ENCODE assay signal across 8 cellular contexts in genomic region chr3:123066896-123067688, GRCh38. TPM values are rescaled to one million over a fixed set of nuclear protein-coding genes. Genes with fewer than 3 reads are reported as not detected.
A peak's percentile ranks its signal among the peaks of the same experiment; 100 is the strongest.
DNase-seq lines count a peak whose midpoint lies in the region; ATAC-seq and TF ChIP-seq lines count a peak whose summit lies in the region.

TSS of gene PDIA5 (plus strand) at chr3:123067025. CDS start at chr3:123067165, 140 bp downstream.

- no peak within 1 kb of the TSS for H2BK15ac ChIP-seq in neuronal stem cell (ENCODE audit: low read length)

- H2BK120ac ChIP-seq in neuronal stem cell (ENCODE audit: low read depth, low read length), result peak within 1 kb of the TSS; percentile 51

- H3K27me3 ChIP-seq in Loucy (ENCODE audit: insufficient read depth, low read length, poor library complexity, severe bottlenecking) (no peaks in the 10 kb centered on the region), gastroesophageal sphincter (no peaks in the 10 kb centered on the region), neuronal stem cell (ENCODE audit: control insufficient read depth in 3 of 3, insufficient read depth in 3 of 3, low read depth in 1 of 3, low read length in 3 of 3) (peaks cover 0 to 19% (median 3%) of the 10 kb centered on the region in 3 experiments)

- ATAC-seq in gastroesophageal sphincter, result peak; percentile 95

- DNase-seq in EL (peak; percentile 92), GOT3 (lab: John Stamatoyannopoulos, UW) (peak; percentile 46), neuronal stem cell (ENCODE audit: low spot score) (peak; percentile 84), substantia nigra (lab: John Stamatoyannopoulos, UW) (peak; percentile 32 to 92 (median 84))
- DNase-seq in activated naive CD4-positive, alpha-beta T cell (lab: John Stamatoyannopoulos, UW), result peak in 3 of 4 experiments; percentile 9 to 44 (median 30)

- peak within 1 kb of the TSS; percentile 68 for H2BK12ac ChIP-seq in neuronal stem cell (ENCODE audit: low read length)

- no peak within 1 kb of the TSS for H4K91ac ChIP-seq in neuronal stem cell (ENCODE audit: low read depth, low read length, poor library complexity)

- peaks cover 3% of the 10 kb centered on the region; the same call in 1 of the 2 replicates for H3F3A ChIP-seq in Loucy (ENCODE audit: low read depth)

- H3K4me1 ChIP-seq in Loucy (ENCODE audit: insufficient read depth, low read length, poor library complexity, severe bottlenecking) (peaks cover 86% of the 10 kb centered on the region), gastroesophageal sphincter (peaks cover 2 to 49% (median 20%) of the 10 kb centered on the region in 3 donors), neuronal stem cell (ENCODE audit: control insufficient read depth in 2 of 2, insufficient read depth in 1 of 2, low read depth in 1 of 2, low read length in 2 of 2) (peaks cover 4 to 10% of the 10 kb centered on the region in 2 donors)

- H3K4me3 ChIP-seq in Loucy (ENCODE audit: low read length, poor library complexity, severe bottlenecking) (peak within 1 kb of the TSS; percentile 78), gastroesophageal sphincter (peak within 1 kb of the TSS; percentile 69 to 88), neuronal stem cell (ENCODE audit: low read length in 2 of 2) (peak within 1 kb of the TSS; percentile 86 to 89)

- H3K9ac ChIP-seq in Loucy (ENCODE audit: low read depth, low read length, poor library complexity, severe bottlenecking) (peak within 1 kb of the TSS; percentile 86), neuronal stem cell (ENCODE audit: low read depth, low read length, poor library complexity) (peak within 1 kb of the TSS; percentile 98)

- peak; percentile 34; the same call in 1 of the 2 replicates for TF ChIP-seq POLR2A in Raji (IDR thresholded peaks at IDR 0.05; ENCODE audit: insufficient read depth, low read depth, low read length)
- TF ChIP-seq POLR2A in gastroesophageal sphincter (IDR thresholded peaks at IDR 0.05), result peak; percentile 54 to 60

- H3K4me2 ChIP-seq in Loucy (ENCODE audit: low read depth, low read length, poor library complexity, severe bottlenecking) (peak within 1 kb of the TSS; percentile 98), neuronal stem cell (ENCODE audit: insufficient read depth, low read length, poor library complexity, severe bottlenecking) (peak within 1 kb of the TSS; percentile 97)

- H3K14ac ChIP-seq in neuronal stem cell (ENCODE audit: low read length), result peak within 1 kb of the TSS; percentile 42

- H3K27ac ChIP-seq in gastroesophageal sphincter (peak within 1 kb of the TSS; percentile 7 to 88 (median 84)), neuronal stem cell (replicated peaks; ENCODE audit: low read length) (no peak within 1 kb of the TSS), substantia nigra (ENCODE audit: low read depth, low read length, poor library complexity, severe bottlenecking) (peak within 1 kb of the TSS; percentile 63)

- H3K9me3 ChIP-seq in Loucy (ENCODE audit: insufficient read depth, low read depth, low read length) (no peaks in the 10 kb centered on the region), gastroesophageal sphincter (no peaks in the 10 kb centered on the region), neuronal stem cell (replicated peaks in 1 of 2; ENCODE audit: control insufficient read depth in 2 of 2, insufficient read depth in 1 of 2, low read depth in 1 of 2, low read length in 2 of 2) (no peaks in the 10 kb centered on the region)

- no peak within 1 kb of the TSS for H3K4ac ChIP-seq in neuronal stem cell (ENCODE audit: low read length)

- TF ChIP-seq EP300 in gastroesophageal sphincter (IDR thresholded peaks at IDR 0.05), result no peak

- no peaks in the 10 kb centered on the region for H3K36me3 ChIP-seq in Loucy (ENCODE audit: insufficient read depth, low read length)
- no peaks in the 10 kb centered on the region for H3K36me3 ChIP-seq in gastroesophageal sphincter
- H3K36me3 ChIP-seq in neuronal stem cell (replicated peaks in 1 of 2; ENCODE audit: control insufficient read depth in 2 of 2, insufficient read depth in 2 of 2, low read length in 2 of 2), result no peaks in the 10 kb centered on the region

- peaks cover 51% of the 10 kb centered on the region for H3K79me2 ChIP-seq in Loucy (ENCODE audit: insufficient read depth, low read length)

- peak within 1 kb of the TSS; percentile 26 for H4K8ac ChIP-seq in neuronal stem cell (ENCODE audit: low read depth, low read length)

- 2% methylated on average over 6 of the region's 72 CpGs; no CpG with 5 or more reads in 1 of the 2 donors for WGBS in gastroesophageal sphincter (ENCODE audit: low coverage in 1 of 2), 2 donors
- WGBS in neuronal stem cell (ENCODE audit: extremely low coverage in 2 of 2, insufficient read length in 2 of 2, insufficient replicate concordance in 1 of 2), 2 donors, result no CpG with 5 or more reads among the region's 72 CpGs

- H3K79me1 ChIP-seq in neuronal stem cell (ENCODE audit: low read depth, low read length), result no peaks in the 10 kb centered on the region

- peak within 1 kb of the TSS; percentile 20 for H2AK5ac ChIP-seq in neuronal stem cell (ENCODE audit: low read depth, low read length)

- peak within 1 kb of the TSS; percentile 95 for H3K18ac ChIP-seq in neuronal stem cell (ENCODE audit: low read length)

- peak within 1 kb of the TSS; percentile 70 for H3K23ac ChIP-seq in neuronal stem cell (ENCODE audit: low read depth, low read length, poor library complexity)

- TF ChIP-seq CTCF in Loucy (conservative IDR thresholded peaks at IDR 0.05; ENCODE audit: low read length), result no peak
- TF ChIP-seq CTCF in gastroesophageal sphincter (IDR thresholded peaks at IDR 0.05), result no peak

- H3K9me2 ChIP-seq in Loucy (replicated peaks; ENCODE audit: low read depth, low read length), result no peaks in the 10 kb centered on the region

- peak within 1 kb of the TSS; percentile 39 for H2BK5ac ChIP-seq in neuronal stem cell (ENCODE audit: low read length)

- peaks cover 34% of the 10 kb centered on the region for H4K20me1 ChIP-seq in Loucy (ENCODE audit: insufficient read depth, low read length, poor library complexity, severe bottlenecking)

- H2AFZ ChIP-seq in Loucy (ENCODE audit: low read length) (peak within 1 kb of the TSS; percentile 68), neuronal stem cell (ENCODE audit: low read length) (peak within 1 kb of the TSS; percentile 92)

RNA-seq across cellular contexts. Expression of gene PDIA5, which starts in this region (rescaled TPM):
- 10 to 100 TPM in 3 of 4 donors, 1 to 10 TPM in 1; 9.0 to 19.8 (median 16.9) TPM for total RNA-seq in gastroesophageal sphincter
- polyA plus RNA-seq in neuronal stem cell (2013, experiment 1 of 2), result 5.9 TPM
- polyA plus RNA-seq in neuronal stem cell (2013, experiment 2 of 2), result 6.0 TPM

Comparison
In these comparisons a context has a peak if more than half of its experiments do, and no peak if none do; other contexts are left out.
1. DNase-seq: peak in every context shown above with its lines; median percentile 92 in EL; 84 in neuronal stem cell; 84 in substantia nigra; 46 in GOT3; 30 in activated naive CD4-positive, alpha-beta T cell.